31 cellular contexts compared by ENCODE assay signal in genomic region chr20:46548688-46549087, GRCh38. TPM values are rescaled to one million over a fixed set of nuclear protein-coding genes. Genes with fewer than 3 reads are reported as not detected.
"Had no signal": no experiment of that assay in that cellular context is flagged by ENCODE, and none has a peak within 500 bp of the region (broad histone marks: within the 10 kb centered on the region; RNA-seq: fewer than 3 reads in every experiment).

No MANE protein-coding gene starts in this region.

- ATAC-seq: activated CD8-positive, alpha-beta T cell treated with anti-CD3 and anti-CD28 coated beads for 36 hours; activated naive CD4-positive, alpha-beta T cell treated with anti-CD3 and anti-CD28 coated beads, Interleukin-2, amount 50 U/mL, for 72 hours; activated T-cell treated with anti-CD3 and anti-CD28 coated beads, Interleukin-2, amount 50 U/mL, for 4 hours; activated T-cell treated with anti-CD3 and anti-CD28 coated beads, Interleukin-2, amount 50 U/mL, for 72 hours had no signal

- H3K27me3 ChIP-seq: ascending aorta had no signal

- FAIRE-seq: colon, TTC549 had no signal

- H3K9me3 ChIP-seq: ascending aorta had no signal

- H3K4me1 ChIP-seq: ascending aorta had no signal

- H3K4me3 ChIP-seq: ascending aorta had no signal

- H3K27ac ChIP-seq: ascending aorta, VCaP had no signal

- DNase-seq: activated B cell treated with CpG ODN at 0.5 μM for 24 hours; activated CD4-positive, alpha-beta memory T cell treated with anti-CD3 and anti-CD28 coated beads for 36 hours; activated CD4-positive, alpha-beta T cell treated with anti-CD3 and anti-CD28 coated beads for 4 hours; activated CD4-positive, alpha-beta T cell treated with anti-CD3 and anti-CD28 coated beads, Interleukin-2, amount 10 ng/mL, durations not matched to agents 24 days and 14 days; activated CD4-positive, alpha-beta T cell treated with anti-CD3 and anti-CD28 coated beads, Interleukin-2, amount 50 U/mL, for 1 hour; activated CD4-positive, alpha-beta T cell treated with anti-CD3 and anti-CD28 coated beads, Interleukin-2, amount 50 U/mL, for 4 hours; activated CD4-positive, CD25-positive, alpha-beta regulatory T cell treated with anti-CD3 and anti-CD28 coated beads, Interleukin-2, amount 50 U/mL, for 72 hours; activated CD8-positive, alpha-beta memory T cell treated with anti-CD3 and anti-CD28 coated beads, Interleukin-2, amount 50 U/mL, for 4 hours; activated CD8-positive, alpha-beta T cell treated with anti-CD3 and anti-CD28 coated beads for 36 hours; activated effector memory CD4-positive, alpha-beta T cell treated with anti-CD3 and anti-CD28 coated beads, Interleukin-2, amount 50 U/mL, for 16 hours; activated gamma-delta T cell treated with Interleukin-2 at 50 U/mL for 16 hours; activated naive CD4-positive, alpha-beta T cell; activated naive CD4-positive, alpha-beta T cell treated with anti-CD3 and anti-CD28 coated beads for 36 hours; activated naive CD4-positive, alpha-beta T cell treated with anti-CD3 and anti-CD28 coated beads, Interleukin-2, amount 50 U/mL, for 16 hours; activated naive CD8-positive, alpha-beta T cell treated with anti-CD3 and anti-CD28 coated beads for 36 hours; activated T-cell treated with anti-CD3 and anti-CD28 coated beads for 4 hours; activated T-cell treated with anti-CD3 and anti-CD28 coated beads, Interleukin-2, amount 50 U/mL, for 1 hour; activated T-cell treated with anti-CD3 and anti-CD28 coated beads, Interleukin-2, amount 50 U/mL, for 4 hours; activated T-cell treated with anti-CD3 and anti-CD28 coated beads, Interleukin-2, amount 50 U/mL, for 72 hours; amygdala; anterior cingulate cortex; central memory CD4-positive, alpha-beta T cell; T-helper 2 cell; T-helper 9 cell had no signal

- H3K36me3 ChIP-seq: ascending aorta had no signal

RNA-seq across cellular contexts. Expression of gene OCSTAMP, which starts 1.8 kb away (rescaled TPM):
- total RNA-seq: activated B cell treated with CpG ODN at 0.5 μM for 24 hours; activated CD8-positive, alpha-beta T cell treated with anti-CD3 and anti-CD28 coated beads for 36 hours; activated naive CD4-positive, alpha-beta T cell treated with anti-CD3 and anti-CD28 coated beads for 36 hours; activated naive CD8-positive, alpha-beta T cell treated with anti-CD3 and anti-CD28 coated beads for 36 hours; ascending aorta; cardiac septum; cerebellum had no signal

RNA-seq across cellular contexts. Expression of gene ZNF334, which starts 35.3 kb away (rescaled TPM):
- total RNA-seq: ascending aorta had no signal
